In the genomic region with DNA sequence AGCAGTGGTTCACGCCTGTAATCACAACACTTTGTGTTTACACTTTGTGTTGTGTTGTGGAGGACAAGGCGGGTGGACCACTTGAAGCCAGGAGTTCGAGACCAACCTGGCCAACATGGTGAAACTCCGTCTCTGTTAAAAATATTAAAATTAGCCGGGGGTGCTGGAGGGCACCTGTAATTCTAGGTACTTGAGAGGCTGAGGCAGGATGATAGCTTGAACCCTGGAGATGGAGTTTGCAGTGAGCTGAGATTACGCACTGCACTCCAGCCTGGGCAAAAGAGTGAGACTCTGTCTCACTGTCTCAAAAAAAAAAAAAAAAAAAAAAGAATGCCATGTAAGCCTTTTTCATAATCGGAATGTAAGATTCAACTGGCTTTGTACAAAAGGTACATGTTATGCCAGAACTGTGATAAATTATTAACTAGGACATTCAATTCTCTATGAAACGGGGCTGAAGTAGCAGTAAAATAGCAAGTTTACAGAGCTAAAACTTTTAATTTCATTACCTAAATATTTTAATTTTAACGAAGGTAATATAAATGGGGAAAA, we compare ENCODE assay signal across 1 cellular context.
TF ChIP-seq lines count a peak whose summit lies in the region.

No MANE protein-coding gene starts in this region.

TF ChIP-seq in liver, 16 proteins besides CTCF, POLR2A, EP300 and RAD21:
- no peak for TF ChIP-seq FOXA1 (IDR thresholded peaks at IDR 0.05)
- TF ChIP-seq SP1 (IDR thresholded peaks at IDR 0.05), result peak; percentile 56
- no peak for TF ChIP-seq TAF1 (conservative IDR thresholded peaks at IDR 0.05)
- no peak for TF ChIP-seq FOXA2 (IDR thresholded peaks at IDR 0.05)
- no peak for TF ChIP-seq GABPA (IDR thresholded peaks at IDR 0.05 in 1 of 2, conservative IDR thresholded peaks at IDR 0.05 in 1 of 2)
- peak; percentile 30 for TF ChIP-seq YY1 (IDR thresholded peaks at IDR 0.05)
- TF ChIP-seq, protein P1, sequence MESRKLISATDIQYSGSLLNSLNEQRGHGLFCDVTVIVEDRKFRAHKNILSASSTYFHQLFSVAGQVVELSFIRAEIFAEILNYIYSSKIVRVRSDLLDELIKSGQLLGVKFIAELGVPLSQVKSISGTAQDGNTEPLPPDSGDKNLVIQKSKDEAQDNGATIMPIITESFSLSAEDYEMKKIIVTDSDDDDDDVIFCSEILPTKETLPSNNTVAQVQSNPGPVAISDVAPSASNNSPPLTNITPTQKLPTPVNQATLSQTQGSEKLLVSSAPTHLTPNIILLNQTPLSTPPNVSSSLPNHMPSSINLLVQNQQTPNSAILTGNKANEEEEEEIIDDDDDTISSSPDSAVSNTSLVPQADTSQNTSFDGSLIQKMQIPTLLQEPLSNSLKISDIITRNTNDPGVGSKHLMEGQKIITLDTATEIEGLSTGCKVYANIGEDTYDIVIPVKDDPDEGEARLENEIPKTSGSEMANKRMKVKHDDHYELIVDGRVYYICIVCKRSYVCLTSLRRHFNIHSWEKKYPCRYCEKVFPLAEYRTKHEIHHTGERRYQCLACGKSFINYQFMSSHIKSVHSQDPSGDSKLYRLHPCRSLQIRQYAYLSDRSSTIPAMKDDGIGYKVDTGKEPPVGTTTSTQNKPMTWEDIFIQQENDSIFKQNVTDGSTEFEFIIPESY (IDR thresholded peaks at IDR 0.05), result no peak
- no peak for TF ChIP-seq NR2F2 (IDR thresholded peaks at IDR 0.05)
- peak in 1 of 2 donors; percentile 39 for TF ChIP-seq JUND (IDR thresholded peaks at IDR 0.05)
- no peak for TF ChIP-seq EGR1 (IDR thresholded peaks at IDR 0.05; ENCODE audit: low read depth in 2 of 2)
- TF ChIP-seq, protein P2, sequence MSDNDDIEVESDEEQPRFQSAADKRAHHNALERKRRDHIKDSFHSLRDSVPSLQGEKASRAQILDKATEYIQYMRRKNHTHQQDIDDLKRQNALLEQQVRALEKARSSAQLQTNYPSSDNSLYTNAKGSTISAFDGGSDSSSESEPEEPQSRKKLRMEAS (IDR thresholded peaks at IDR 0.05), result peak; percentile 15
- TF ChIP-seq, protein P3, sequence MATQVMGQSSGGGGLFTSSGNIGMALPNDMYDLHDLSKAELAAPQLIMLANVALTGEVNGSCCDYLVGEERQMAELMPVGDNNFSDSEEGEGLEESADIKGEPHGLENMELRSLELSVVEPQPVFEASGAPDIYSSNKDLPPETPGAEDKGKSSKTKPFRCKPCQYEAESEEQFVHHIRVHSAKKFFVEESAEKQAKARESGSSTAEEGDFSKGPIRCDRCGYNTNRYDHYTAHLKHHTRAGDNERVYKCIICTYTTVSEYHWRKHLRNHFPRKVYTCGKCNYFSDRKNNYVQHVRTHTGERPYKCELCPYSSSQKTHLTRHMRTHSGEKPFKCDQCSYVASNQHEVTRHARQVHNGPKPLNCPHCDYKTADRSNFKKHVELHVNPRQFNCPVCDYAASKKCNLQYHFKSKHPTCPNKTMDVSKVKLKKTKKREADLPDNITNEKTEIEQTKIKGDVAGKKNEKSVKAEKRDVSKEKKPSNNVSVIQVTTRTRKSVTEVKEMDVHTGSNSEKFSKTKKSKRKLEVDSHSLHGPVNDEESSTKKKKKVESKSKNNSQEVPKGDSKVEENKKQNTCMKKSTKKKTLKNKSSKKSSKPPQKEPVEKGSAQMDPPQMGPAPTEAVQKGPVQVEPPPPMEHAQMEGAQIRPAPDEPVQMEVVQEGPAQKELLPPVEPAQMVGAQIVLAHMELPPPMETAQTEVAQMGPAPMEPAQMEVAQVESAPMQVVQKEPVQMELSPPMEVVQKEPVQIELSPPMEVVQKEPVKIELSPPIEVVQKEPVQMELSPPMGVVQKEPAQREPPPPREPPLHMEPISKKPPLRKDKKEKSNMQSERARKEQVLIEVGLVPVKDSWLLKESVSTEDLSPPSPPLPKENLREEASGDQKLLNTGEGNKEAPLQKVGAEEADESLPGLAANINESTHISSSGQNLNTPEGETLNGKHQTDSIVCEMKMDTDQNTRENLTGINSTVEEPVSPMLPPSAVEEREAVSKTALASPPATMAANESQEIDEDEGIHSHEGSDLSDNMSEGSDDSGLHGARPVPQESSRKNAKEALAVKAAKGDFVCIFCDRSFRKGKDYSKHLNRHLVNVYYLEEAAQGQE (IDR thresholded peaks at IDR 0.05), result no peak
- no peak for TF ChIP-seq HNF4G (IDR thresholded peaks at IDR 0.05)
- peak; percentile 22 to 52 for TF ChIP-seq RXRA (IDR thresholded peaks at IDR 0.05)
- TF ChIP-seq, protein P4, sequence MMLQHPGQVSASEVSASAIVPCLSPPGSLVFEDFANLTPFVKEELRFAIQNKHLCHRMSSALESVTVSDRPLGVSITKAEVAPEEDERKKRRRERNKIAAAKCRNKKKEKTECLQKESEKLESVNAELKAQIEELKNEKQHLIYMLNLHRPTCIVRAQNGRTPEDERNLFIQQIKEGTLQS (IDR thresholded peaks at IDR 0.05), result no peak
- TF ChIP-seq HNF4A (conservative IDR thresholded peaks at IDR 0.05), result peak; percentile 44 to 57
